8 cellular contexts compared by ENCODE assay signal in the genomic region with DNA sequence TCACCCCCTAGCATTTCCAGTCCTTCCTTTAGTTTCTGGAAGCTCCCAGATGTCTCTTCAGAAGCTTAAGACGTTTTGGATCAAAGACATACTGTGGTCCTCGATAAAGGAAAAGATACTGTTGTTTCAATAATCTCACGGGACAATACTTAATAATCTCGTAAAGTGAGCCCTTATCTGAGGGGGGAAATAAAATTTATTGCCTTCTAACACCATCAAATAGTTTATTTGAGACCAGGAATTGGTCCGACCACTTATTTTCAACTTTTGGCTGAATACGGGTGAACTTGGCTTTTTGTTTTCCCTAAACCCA. TPM values are rescaled to one million over a fixed set of nuclear protein-coding genes. Genes with fewer than 3 reads are reported as not detected.
DNase-seq lines count a peak whose midpoint lies in the region; ATAC-seq and TF ChIP-seq lines count a peak whose summit lies in the region.

No MANE protein-coding gene starts in this region.

- POLR2A ChIA-PET in activated CD4-positive, alpha-beta T cell treated with anti-CD3 and anti-CD28 coated beads, Interleukin-2, amount 10 ng/mL, durations not matched to agents 7 days and 5 days (lab: Charles Lee), result no interaction called here

- H3K9me3 ChIP-seq in liver (ENCODE audit: control insufficient read depth in 4 of 4, low read length in 3 of 4) (no peaks in the 10 kb centered on the region), thymus (ENCODE audit: control insufficient read depth) (no peaks in the 10 kb centered on the region)

- H3K4me3 ChIP-seq in liver (ENCODE audit: low read depth in 1 of 3, low read length in 3 of 3) (peak overlapping the region; percentile 82 to 98 (median 83)), thymus (ENCODE audit: low read length) (peak overlapping the region; percentile 57)

- H3K27ac ChIP-seq in angular gyrus (ENCODE audit: low read depth, low read length), result peak overlapping the region; percentile 22
- no peak overlapping the region for H3K27ac ChIP-seq in liver (ENCODE audit: low read depth in 1 of 2, low read length in 2 of 2)
- no peak overlapping the region for H3K27ac ChIP-seq in thymus (ENCODE audit: low read depth)

- H3K4me1 ChIP-seq in liver (ENCODE audit: control insufficient read depth in 4 of 4, insufficient read depth in 4 of 4, low read length in 3 of 4) (peaks cover 0 to 6% (median 5%) of the 10 kb centered on the region in 4 donors), thymus (ENCODE audit: control insufficient read depth, insufficient read depth, low read length) (peaks cover 4% of the 10 kb centered on the region)

- H3K9me3 Mint-ChIP-seq in activated CD4-positive, alpha-beta T cell treated with anti-CD3 and anti-CD28 coated beads, Interleukin-2, amount 10 ng/mL, durations not matched to agents 7 days and 5 days, result peaks cover 2% of the 10 kb centered on the region

- no peaks in the 10 kb centered on the region for H3K27me3 ChIP-seq in liver (ENCODE audit: control insufficient read depth in 4 of 4, insufficient read depth in 4 of 4, low read length in 3 of 4)
- no peaks in the 10 kb centered on the region for H3K27me3 ChIP-seq in thymus (ENCODE audit: control insufficient read depth, insufficient read depth)

- peaks cover 2% of the 10 kb centered on the region for H3K27me3 Mint-ChIP-seq in activated CD4-positive, alpha-beta T cell treated with anti-CD3 and anti-CD28 coated beads, Interleukin-2, amount 10 ng/mL, durations not matched to agents 7 days and 5 days

- CTCF ChIA-PET in activated CD4-positive, alpha-beta T cell treated with anti-CD3 and anti-CD28 coated beads, Interleukin-2, amount 10 ng/mL, durations not matched to agents 7 days and 5 days (lab: Charles Lee), result interaction anchor here (1.2 kb wide), 1 partner anchor 13 kb away, joined by 3 read pairs; no protein-coding TSS in a partner anchor

- H3K9ac ChIP-seq in liver (ENCODE audit: low read depth in 1 of 2, low read length in 2 of 2), result peak overlapping the region; percentile 20 to 72

- peak overlapping the region; percentile 100 for H3K27ac Mint-ChIP-seq in activated CD4-positive, alpha-beta T cell treated with anti-CD3 and anti-CD28 coated beads, Interleukin-2, amount 10 ng/mL, durations not matched to agents 7 days and 5 days

- TF ChIP-seq CTCF in liver (IDR thresholded peaks at IDR 0.05; ENCODE audit: low read depth, low read length, missing input control), result no peak

- no peaks in the 10 kb centered on the region for H3K36me3 ChIP-seq in liver (ENCODE audit: control insufficient read depth in 4 of 4, insufficient read depth in 3 of 4, low read depth in 1 of 4, low read length in 3 of 4)
- H3K36me3 ChIP-seq in thymus (ENCODE audit: control insufficient read depth, insufficient read depth), result no peaks in the 10 kb centered on the region

- no peak for ATAC-seq in GM21381 (IDR thresholded peaks at IDR 0.05; ENCODE audit: unreplicated experiment)

- H3K36me3 Mint-ChIP-seq in activated CD4-positive, alpha-beta T cell treated with anti-CD3 and anti-CD28 coated beads, Interleukin-2, amount 10 ng/mL, durations not matched to agents 7 days and 5 days (ENCODE audit: low read depth), result peaks cover 27% of the 10 kb centered on the region

- peak overlapping the region; percentile 100 for H3K4me3 Mint-ChIP-seq in activated CD4-positive, alpha-beta T cell treated with anti-CD3 and anti-CD28 coated beads, Interleukin-2, amount 10 ng/mL, durations not matched to agents 7 days and 5 days

- no peak for DNase-seq in activated CD4-positive, alpha-beta T cell treated with anti-CD3 and anti-CD28 coated beads, Interleukin-2, amount 10 ng/mL, durations not matched to agents 7 days and 5 days
- DNase-seq in activated CD4-positive, alpha-beta T cell treated with anti-CD3 and anti-CD28 coated beads, Interleukin-2, amount 50 U/mL, for 4 hours, result no peak
- DNase-seq in iPS-NIHi11 (ENCODE audit: low spot score), result no peak
- DNase-seq in activated gamma-delta T cell treated with Interleukin-2 at 50 U/mL for 16 hours, result no peak

- no peak for TF ChIP-seq RAD21 in liver (IDR thresholded peaks at IDR 0.05)

- peaks cover 31% of the 10 kb centered on the region for H3K4me1 Mint-ChIP-seq in activated CD4-positive, alpha-beta T cell treated with anti-CD3 and anti-CD28 coated beads, Interleukin-2, amount 10 ng/mL, durations not matched to agents 7 days and 5 days

- 55% methylated on average over 6 of the region's 6 CpGs for WGBS in liver
- WGBS in thymus, result 59% methylated on average over 6 of the region's 6 CpGs

TF ChIP-seq in liver, 16 proteins besides CTCF, POLR2A, EP300 and RAD21:
- TF ChIP-seq JUND (IDR thresholded peaks at IDR 0.05) (no peak), HNF4G (IDR thresholded peaks at IDR 0.05) (no peak), FOXA2 (IDR thresholded peaks at IDR 0.05) (no peak), HNF4A (conservative IDR thresholded peaks at IDR 0.05) (no peak), EGR1 (IDR thresholded peaks at IDR 0.05; ENCODE audit: low read depth in 2 of 2) (no peak), SP1 (IDR thresholded peaks at IDR 0.05) (no peak), GABPA (IDR thresholded peaks at IDR 0.05 in 1 of 2, conservative IDR thresholded peaks at IDR 0.05 in 1 of 2) (no peak), NR2F2 (IDR thresholded peaks at IDR 0.05) (no peak), YY1 (IDR thresholded peaks at IDR 0.05) (no peak), ATF3 (IDR thresholded peaks at IDR 0.05) (no peak), FOXA1 (IDR thresholded peaks at IDR 0.05) (no peak)
- TF ChIP-seq, protein P1, sequence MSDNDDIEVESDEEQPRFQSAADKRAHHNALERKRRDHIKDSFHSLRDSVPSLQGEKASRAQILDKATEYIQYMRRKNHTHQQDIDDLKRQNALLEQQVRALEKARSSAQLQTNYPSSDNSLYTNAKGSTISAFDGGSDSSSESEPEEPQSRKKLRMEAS (IDR thresholded peaks at IDR 0.05), result no peak
- TF ChIP-seq, protein P2, sequence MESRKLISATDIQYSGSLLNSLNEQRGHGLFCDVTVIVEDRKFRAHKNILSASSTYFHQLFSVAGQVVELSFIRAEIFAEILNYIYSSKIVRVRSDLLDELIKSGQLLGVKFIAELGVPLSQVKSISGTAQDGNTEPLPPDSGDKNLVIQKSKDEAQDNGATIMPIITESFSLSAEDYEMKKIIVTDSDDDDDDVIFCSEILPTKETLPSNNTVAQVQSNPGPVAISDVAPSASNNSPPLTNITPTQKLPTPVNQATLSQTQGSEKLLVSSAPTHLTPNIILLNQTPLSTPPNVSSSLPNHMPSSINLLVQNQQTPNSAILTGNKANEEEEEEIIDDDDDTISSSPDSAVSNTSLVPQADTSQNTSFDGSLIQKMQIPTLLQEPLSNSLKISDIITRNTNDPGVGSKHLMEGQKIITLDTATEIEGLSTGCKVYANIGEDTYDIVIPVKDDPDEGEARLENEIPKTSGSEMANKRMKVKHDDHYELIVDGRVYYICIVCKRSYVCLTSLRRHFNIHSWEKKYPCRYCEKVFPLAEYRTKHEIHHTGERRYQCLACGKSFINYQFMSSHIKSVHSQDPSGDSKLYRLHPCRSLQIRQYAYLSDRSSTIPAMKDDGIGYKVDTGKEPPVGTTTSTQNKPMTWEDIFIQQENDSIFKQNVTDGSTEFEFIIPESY (IDR thresholded peaks at IDR 0.05), result no peak
TF ChIP-seq in liver: peak in this region for 0.

RNA-seq across cellular contexts. Expression of gene G2E3, which starts 0.6 kb away (rescaled TPM):
- 10 to 100 TPM; 33.6 to 39.2 TPM for total RNA-seq in activated CD4-positive, alpha-beta T cell treated with anti-CD3 and anti-CD28 coated beads, Interleukin-2, amount 10 ng/mL, durations not matched to agents 7 days and 5 days
- 10 to 100 TPM in 1 of 2 donors, 1 to 10 TPM in 1; 6.4 to 14.0 TPM for total RNA-seq in liver
- polyA plus RNA-seq in liver (1 to 10 TPM; 2.4 to 5.0 TPM), thymus (8.7 TPM)
